10 cellular contexts compared by ENCODE assay signal in genomic region chr3:184815046-184815930, GRCh38. TPM values are rescaled to one million over a fixed set of nuclear protein-coding genes. Genes with fewer than 3 reads are reported as not detected.
DNase-seq lines count a peak whose midpoint lies in the region; ATAC-seq and TF ChIP-seq lines count a peak whose summit lies in the region.
"Had no signal": no experiment of that assay in that cellular context is flagged by ENCODE, and none has a peak within 500 bp of the region (broad histone marks: within the 10 kb centered on the region; RNA-seq: fewer than 3 reads in every experiment).

No MANE protein-coding gene starts in this region.

- intact Hi-C loops in heart right ventricle (cut with DNase I): no loop called here
- intact Hi-C loops in right cardiac atrium (cut with DNase I): no loop called here

- H3K9me3 ChIP-seq in heart right ventricle (no peaks in the 10 kb centered on the region), right cardiac atrium (ENCODE audit: control insufficient read depth, low read length) (no peaks in the 10 kb centered on the region), SJCRH30 (replicated peaks) (no peaks in the 10 kb centered on the region)
- H3K9me3 ChIP-seq: adrenal gland, Caco-2 had no signal

- peaks cover 65% of the 10 kb centered on the region for H3K4me1 Mint-ChIP-seq in stimulated activated effector memory CD8-positive, alpha-beta T cell treated with anti-CD3 and anti-CD28 coated beads, Interleukin-12 subunit alpha, Interleukin-12 subunit beta, amount 100 ng/mL, for 72 hours

- H3K27me3 ChIP-seq in heart right ventricle (no peaks in the 10 kb centered on the region), right cardiac atrium (ENCODE audit: control insufficient read depth, insufficient read depth) (no peaks in the 10 kb centered on the region), SJCRH30 (no peaks in the 10 kb centered on the region)
- H3K27me3 ChIP-seq: adrenal gland had no signal

- peaks cover 0 to 14% (median 0%) of the 10 kb centered on the region in 9 donors for H3K36me3 ChIP-seq in heart right ventricle
- peaks cover 2% of the 10 kb centered on the region; the same call in 1 of the 2 replicates for H3K36me3 ChIP-seq in SJCRH30
- H3K36me3 ChIP-seq: adrenal gland had no signal

- no peak for DNase-seq in heart right ventricle
- DNase-seq in right cardiac atrium: no peak
- DNase-seq in SJCRH30: peak; percentile 63 to 77
- DNase-seq in dermis blood vessel endothelial cell: peak; percentile 17
- no peak for DNase-seq in stimulated activated effector memory CD8-positive, alpha-beta T cell treated with anti-CD3 and anti-CD28 coated beads, Interleukin-12 subunit alpha, Interleukin-12 subunit beta, amount 100 ng/mL, for 72 hours (ENCODE audit: low spot score in 2 of 2)
- no peak for DNase-seq in ecto neural progenitor cell (ENCODE audit: low spot score)
- no peak for DNase-seq in Ammon's horn (ENCODE audit: low spot score)
- no peak for DNase-seq in DMS53 (lab: John Stamatoyannopoulos, UW)
- DNase-seq: adrenal gland, Caco-2 had no signal

- no peak overlapping the region for H3K27ac Mint-ChIP-seq in stimulated activated effector memory CD8-positive, alpha-beta T cell treated with anti-CD3 and anti-CD28 coated beads, Interleukin-12 subunit alpha, Interleukin-12 subunit beta, amount 100 ng/mL, for 72 hours

- peaks cover 4 to 74% (median 39%) of the 10 kb centered on the region in 9 donors for H3K4me1 ChIP-seq in heart right ventricle
- peaks cover 3% of the 10 kb centered on the region for H3K4me1 ChIP-seq in right cardiac atrium (ENCODE audit: control insufficient read depth, insufficient read depth, low read length)
- peaks cover 22% of the 10 kb centered on the region for H3K4me1 ChIP-seq in SJCRH30

- no peak overlapping the region for H3K4me3 ChIP-seq in heart right ventricle
- H3K4me3 ChIP-seq in right cardiac atrium (ENCODE audit: low read length): no peak overlapping the region
- no peak overlapping the region for H3K4me3 ChIP-seq in SJCRH30
- H3K4me3 ChIP-seq: adrenal gland had no signal

- ATAC-seq in heart right ventricle: no peak
- ATAC-seq in right cardiac atrium: no peak
- peak; percentile 59 for ATAC-seq in stimulated activated effector memory CD8-positive, alpha-beta T cell treated with anti-CD3 and anti-CD28 coated beads, Interleukin-12 subunit alpha, Interleukin-12 subunit beta, amount 100 ng/mL, for 72 hours

- TF ChIP-seq CTCF in heart right ventricle (IDR thresholded peaks at IDR 0.05): no peak

- H3K27ac ChIP-seq in heart right ventricle (peak overlapping the region in 9 of 10 donors; percentile 22 to 82 (median 49)), right cardiac atrium (ENCODE audit: low read length) (no peak overlapping the region), SJCRH30 (peak overlapping the region; percentile 66)
- H3K27ac ChIP-seq: adrenal gland had no signal

- H3K9me3 Mint-ChIP-seq in stimulated activated effector memory CD8-positive, alpha-beta T cell treated with anti-CD3 and anti-CD28 coated beads, Interleukin-12 subunit alpha, Interleukin-12 subunit beta, amount 100 ng/mL, for 72 hours: no peaks in the 10 kb centered on the region

- H3K36me3 Mint-ChIP-seq in stimulated activated effector memory CD8-positive, alpha-beta T cell treated with anti-CD3 and anti-CD28 coated beads, Interleukin-12 subunit alpha, Interleukin-12 subunit beta, amount 100 ng/mL, for 72 hours: peaks cover 16% of the 10 kb centered on the region

- WGBS in heart right ventricle, 2 donors: 56 to 59% methylated on average over 7 of the region's 7 CpGs
- WGBS in right cardiac atrium: 74% methylated on average over 7 of the region's 7 CpGs

- H3K4me3 Mint-ChIP-seq in stimulated activated effector memory CD8-positive, alpha-beta T cell treated with anti-CD3 and anti-CD28 coated beads, Interleukin-12 subunit alpha, Interleukin-12 subunit beta, amount 100 ng/mL, for 72 hours: no peak overlapping the region

RNA-seq across cellular contexts. Expression of gene VPS8, which starts 3.3 kb away (rescaled TPM):
- total RNA-seq in heart right ventricle: 100 to 1,000 TPM in 4 of 10 donors, 10 to 100 TPM in 6; 39.7 to 123 (median 94.2) TPM
- 10 to 100 TPM; 11.1 to 19.5 TPM for polyA plus RNA-seq in heart right ventricle
- total RNA-seq in right cardiac atrium: 10 to 100 TPM; 25.4 to 39.7 (median 27.9) TPM
- polyA plus RNA-seq in right cardiac atrium: 10.9 TPM
- 44.3 and 47.2 TPM in 2 replicates for total RNA-seq in SJCRH30 (2014; rRNA removed; shearing (Covaris generic))
- total RNA-seq in dermis blood vessel endothelial cell: 61.2 and 75.9 TPM in 2 replicates

Comparison
In these comparisons a context has a peak if more than half of its experiments do, and no peak if none do; other contexts are left out.
1. DNase-seq: peak in SJCRH30 (2 of 2) and dermis blood vessel endothelial cell (single experiment); none in heart right ventricle (0 of 2), right cardiac atrium (0 of 3), stimulated activated effector memory CD8-positive, alpha-beta T cell treated with anti-CD3 and anti-CD28 coated beads, Interleukin-12 subunit alpha, Interleukin-12 subunit beta, amount 100 ng/mL, for 72 hours (0 of 2), ecto neural progenitor cell (single experiment), Ammon's horn (single experiment) and DMS53 (single experiment).